Comparison of ENCODE assay signal across 1 cellular context in the genomic region with DNA sequence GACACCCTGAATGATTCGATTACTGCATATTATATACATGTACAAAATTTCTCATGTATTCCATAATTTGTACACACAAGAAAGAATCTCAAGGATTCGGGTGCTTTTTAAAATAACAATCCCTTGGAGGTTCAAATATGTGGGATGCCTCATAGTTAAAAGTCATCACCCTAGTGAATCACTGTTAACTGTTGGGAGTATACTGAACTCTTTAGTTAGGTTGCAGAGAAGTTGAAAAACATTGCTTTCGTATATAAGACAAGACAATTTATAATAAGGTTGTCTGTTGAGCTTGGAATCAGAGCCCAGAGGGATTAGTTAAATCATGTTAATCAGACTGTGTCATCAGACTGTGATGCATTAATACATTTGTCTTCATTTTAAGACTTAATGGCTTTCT.
TF ChIP-seq lines count a peak whose summit lies in the region.

No MANE protein-coding gene starts in this region.

TF ChIP-seq in K562, 482 proteins besides CTCF, POLR2A, EP300 and RAD21:
- TF ChIP-seq SPI1 (IDR thresholded peaks at IDR 0.05; ENCODE audit: borderline replicate concordance, low read depth, low read length) = no peak
- TF ChIP-seq DIDO1 (tag; IDR thresholded peaks at IDR 0.05; ENCODE audit: low read depth) = no peak
- no peak for TF ChIP-seq CBX8 (IDR thresholded peaks at IDR 0.05; ENCODE audit: borderline replicate concordance, extremely low read depth, low read depth, low read length, poor library complexity, severe bottlenecking)
- TF ChIP-seq STAT5A (IDR thresholded peaks at IDR 0.05; ENCODE audit: borderline replicate concordance, low read length) = no peak
- TF ChIP-seq NRF1 (conservative IDR thresholded peaks at IDR 0.05 in 1 of 2, IDR thresholded peaks at IDR 0.05 in 1 of 2) = no peak
- no peak for TF ChIP-seq ZBTB2 (IDR thresholded peaks at IDR 0.05)
- no peak for TF ChIP-seq CHD2 (IDR thresholded peaks at IDR 0.05; ENCODE audit: low read depth, low read length)
- TF ChIP-seq BRF2 (IDR thresholded peaks at IDR 0.05; ENCODE audit: borderline replicate concordance, insufficient read depth, insufficient read length) = no peak
- no peak for TF ChIP-seq ZNF277 (CRISPR knock-in tag; IDR thresholded peaks at IDR 0.05; ENCODE audit: borderline replicate concordance)
- TF ChIP-seq ZBED1 (IDR thresholded peaks at IDR 0.05) = no peak
- no peak for TF ChIP-seq MCM2 (IDR thresholded peaks at IDR 0.05; ENCODE audit: low read depth)
- TF ChIP-seq ZNF318 (IDR thresholded peaks at IDR 0.05; ENCODE audit: borderline replicate concordance in 1 of 2, low read depth in 1 of 2) = no peak
- TF ChIP-seq RBM34 (IDR thresholded peaks at IDR 0.05; ENCODE audit: borderline replicate concordance, insufficient read depth, low read length) = no peak
- no peak for TF ChIP-seq ETV6 (IDR thresholded peaks at IDR 0.05; ENCODE audit: borderline replicate concordance in 1 of 2, low read depth in 2 of 2, low read length in 1 of 2)
- no peak for TF ChIP-seq ETV6 (CRISPR knock-in tag; IDR thresholded peaks at IDR 0.05; ENCODE audit: borderline replicate concordance)
